In the genomic region with DNA sequence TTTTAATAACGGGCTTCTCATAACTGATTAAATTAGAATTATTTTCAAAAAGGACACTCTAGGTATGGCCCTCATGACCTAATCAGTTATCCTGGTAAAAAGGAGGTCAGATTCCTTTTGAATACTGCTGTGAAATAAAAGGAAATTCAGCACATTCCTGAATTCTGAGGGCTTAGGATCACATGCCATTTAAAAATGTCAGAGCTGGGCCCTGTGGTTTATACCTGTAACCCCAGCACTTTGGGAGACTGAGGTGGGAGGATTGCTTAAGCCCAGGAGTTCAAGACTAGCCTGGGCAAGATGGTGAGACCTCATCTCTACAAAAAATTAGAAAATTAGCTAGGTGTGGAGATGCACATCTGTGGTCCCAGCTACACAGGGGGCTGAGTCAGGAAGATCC, we compare ENCODE assay signal across 16 cellular contexts.
"Had no signal": no experiment of that assay in that cellular context is flagged by ENCODE, and none has a peak within 500 bp of the region (broad histone marks: within the 10 kb centered on the region; RNA-seq: fewer than 3 reads in every experiment).

No MANE protein-coding gene starts in this region.

- H3K27ac ChIP-seq: body of pancreas, dorsolateral prefrontal cortex, heart right ventricle, right atrium auricular region, tibial artery, vagina had no signal

- H3K27ac Mint-ChIP-seq: activated B cell treated with CpG ODN at 0.5 μM for 24 hours; activated CD4-positive, alpha-beta T cell treated with anti-CD3 and anti-CD28 coated beads, Interleukin-2, amount 10 ng/mL, durations not matched to agents 7 days and 5 days; activated naive CD4-positive, alpha-beta T cell treated with anti-CD3 and anti-CD28 coated beads, Interleukin-2, amount 10 ng/mL, durations not matched to agents 7 days and 5 days; activated T-helper 2 cell treated with anti-CD3 and anti-CD28 coated beads, Interferon-gamma antibody, Interleukin-2, Interleukin-4, amounts not matched to agents 10 μg/mL and 5 μg/mL and 100 μg/mL, durations not matched to agents 14 hours and 24 hours and 36 hours; naive B cell; T-helper 17 cell had no signal

- DNase-seq: activated B cell treated with CpG ODN at 0.5 μM for 24 hours; activated CD4-positive, alpha-beta T cell treated with anti-CD3 and anti-CD28 coated beads, Interleukin-2, amount 10 ng/mL, durations not matched to agents 7 days and 5 days; activated naive CD4-positive, alpha-beta T cell treated with anti-CD3 and anti-CD28 coated beads, Interleukin-2, amount 10 ng/mL, durations not matched to agents 7 days and 5 days; activated T-cell treated with anti-CD3 and anti-CD28 coated beads for 4 hours; body of pancreas; cerebellar nuclear complex; dorsolateral prefrontal cortex; heart right ventricle; kidney; naive B cell; small intestine; T-helper 17 cell; tibial artery had no signal

- ATAC-seq: body of pancreas, heart right ventricle, T-helper 17 cell had no signal

- H3K27me3 ChIP-seq: body of pancreas, dorsolateral prefrontal cortex, heart right ventricle, right atrium auricular region, tibial artery, vagina had no signal

- H3K9me3 ChIP-seq: body of pancreas, heart right ventricle, right atrium auricular region, tibial artery, vagina had no signal

- H3K4me1 Mint-ChIP-seq: activated B cell treated with CpG ODN at 0.5 μM for 24 hours; activated CD4-positive, alpha-beta T cell treated with anti-CD3 and anti-CD28 coated beads, Interleukin-2, amount 10 ng/mL, durations not matched to agents 7 days and 5 days; activated naive CD4-positive, alpha-beta T cell treated with anti-CD3 and anti-CD28 coated beads, Interleukin-2, amount 10 ng/mL, durations not matched to agents 7 days and 5 days; naive B cell had no signal

- H3K4me1 ChIP-seq: body of pancreas, right atrium auricular region, vagina had no signal

- H3K36me3 ChIP-seq: right atrium auricular region, vagina had no signal

- H3K9me3 Mint-ChIP-seq: activated B cell treated with CpG ODN at 0.5 μM for 24 hours; activated CD4-positive, alpha-beta T cell treated with anti-CD3 and anti-CD28 coated beads, Interleukin-2, amount 10 ng/mL, durations not matched to agents 7 days and 5 days; activated naive CD4-positive, alpha-beta T cell treated with anti-CD3 and anti-CD28 coated beads, Interleukin-2, amount 10 ng/mL, durations not matched to agents 7 days and 5 days; activated T-helper 2 cell treated with anti-CD3 and anti-CD28 coated beads, Interferon-gamma antibody, Interleukin-2, Interleukin-4, amounts not matched to agents 10 μg/mL and 5 μg/mL and 100 μg/mL, durations not matched to agents 14 hours and 24 hours and 36 hours; naive B cell had no signal

- H3K4me3 ChIP-seq: body of pancreas, dorsolateral prefrontal cortex, heart right ventricle, right atrium auricular region, tibial artery, vagina had no signal

- H3K27me3 Mint-ChIP-seq: activated B cell treated with CpG ODN at 0.5 μM for 24 hours; activated CD4-positive, alpha-beta T cell treated with anti-CD3 and anti-CD28 coated beads, Interleukin-2, amount 10 ng/mL, durations not matched to agents 7 days and 5 days; activated naive CD4-positive, alpha-beta T cell treated with anti-CD3 and anti-CD28 coated beads, Interleukin-2, amount 10 ng/mL, durations not matched to agents 7 days and 5 days; naive B cell; T-helper 17 cell had no signal

- H3K4me3 Mint-ChIP-seq: activated B cell treated with CpG ODN at 0.5 μM for 24 hours; activated CD4-positive, alpha-beta T cell treated with anti-CD3 and anti-CD28 coated beads, Interleukin-2, amount 10 ng/mL, durations not matched to agents 7 days and 5 days; activated naive CD4-positive, alpha-beta T cell treated with anti-CD3 and anti-CD28 coated beads, Interleukin-2, amount 10 ng/mL, durations not matched to agents 7 days and 5 days; naive B cell; T-helper 17 cell had no signal
